ENCODE assay signal across 8 cellular contexts in genomic region chr15:41558400-41559238, GRCh38. TPM values are rescaled to one million over a fixed set of nuclear protein-coding genes. Genes with fewer than 3 reads are reported as not detected.
DNase-seq lines count a peak whose midpoint lies in the region; ATAC-seq, FAIRE-seq and TF ChIP-seq lines count a peak whose summit lies in the region.

TSS of gene TYRO3 (plus strand) at chr15:41559212. CDS start at chr15:41559258, 46 bp downstream.

- 5% methylated on average over 10 of the region's 81 CpGs for WGBS in hepatocyte (ENCODE audit: low lambda C conversion rate, missing lambda C conversion rate)

- H3K27me3 ChIP-seq in hepatocyte (no peaks in the 10 kb centered on the region), rectal smooth muscle tissue (ENCODE audit: control insufficient read depth, insufficient read depth, low read length) (peaks cover 2% of the 10 kb centered on the region)

- H2AFZ ChIP-seq in hepatocyte = peak within 1 kb of the TSS; percentile 66

- H3K9ac ChIP-seq in rectal smooth muscle tissue (ENCODE audit: low read length) = peak within 1 kb of the TSS; percentile 36

- peaks cover 46% of the 10 kb centered on the region for H3K4me1 ChIP-seq in hepatocyte (ENCODE audit: insufficient read depth)
- H3K4me1 ChIP-seq in rectal smooth muscle tissue (ENCODE audit: control insufficient read depth, insufficient read depth, low read length) = peaks cover 4% of the 10 kb centered on the region

- peak; percentile 44 for FAIRE-seq in urothelium cell line (lab: Jason Lieb, UNC)

- peak; percentile 50 to 68 (median 65) for DNase-seq in T-helper 2 cell
- peak; percentile 86 for DNase-seq in hepatocyte (ENCODE audit: low spot score)
- peak; percentile 80 for DNase-seq in urothelium cell line (ENCODE audit: low spot score)

- no peaks in the 10 kb centered on the region for H3K9me2 ChIP-seq in hepatocyte (replicated peaks; ENCODE audit: insufficient read depth)

- H3K36me3 ChIP-seq in hepatocyte (replicated peaks; ENCODE audit: insufficient read depth, low read depth) = no peaks in the 10 kb centered on the region
- no peaks in the 10 kb centered on the region for H3K36me3 ChIP-seq in rectal smooth muscle tissue (ENCODE audit: control insufficient read depth, insufficient read depth, low read length)

- H4K20me1 ChIP-seq in hepatocyte (ENCODE audit: insufficient read depth, poor library complexity, severe bottlenecking) = no peaks in the 10 kb centered on the region

- H3K4me3 ChIP-seq in hepatocyte (peak within 1 kb of the TSS; percentile 86), rectal smooth muscle tissue (ENCODE audit: low read length) (peak within 1 kb of the TSS; percentile 61)

- TF ChIP-seq CTCF in C4-2B (conservative IDR thresholded peaks at IDR 0.05) (no peak), hepatocyte (IDR thresholded peaks at IDR 0.05; ENCODE audit: poor library complexity) (no peak)

- peak; percentile 44 for ATAC-seq in HG02798 (IDR thresholded peaks at IDR 0.05; ENCODE audit: poor library complexity, unreplicated experiment)
- ATAC-seq in HG03571 (IDR thresholded peaks at IDR 0.05; ENCODE audit: unreplicated experiment) = no peak

- peaks cover 23% of the 10 kb centered on the region for H3K79me2 ChIP-seq in hepatocyte

- H3K9me3 ChIP-seq in hepatocyte (ENCODE audit: low read depth) = no peaks in the 10 kb centered on the region

- peak within 1 kb of the TSS; percentile 84 for H3K27ac ChIP-seq in C4-2B
- peak within 1 kb of the TSS; percentile 86 for H3K27ac ChIP-seq in angular gyrus (ENCODE audit: low read depth, low read length)
- H3K27ac ChIP-seq in hepatocyte = peak within 1 kb of the TSS; percentile 80
- no peak within 1 kb of the TSS for H3K27ac ChIP-seq in rectal smooth muscle tissue (ENCODE audit: low read depth, low read length)

- H3K4me2 ChIP-seq in hepatocyte = peak within 1 kb of the TSS; percentile 97

RNA-seq across cellular contexts. Expression of gene TYRO3, which starts in this region (rescaled TPM):
- total RNA-seq in hepatocyte = 65.8 and 71.0 TPM in 2 replicates
- polyA plus RNA-seq in hepatocyte = 99.8 and 109 TPM in 2 replicates
